Comparison of ENCODE assay signal across 19 cellular contexts in genomic region chr20:18027011-18027410, GRCh38. TPM values are rescaled to one million over a fixed set of nuclear protein-coding genes. Genes with fewer than 3 reads are reported as not detected.
"Had no signal": no experiment of that assay in that cellular context is flagged by ENCODE, and none has a peak within 500 bp of the region (broad histone marks: within the 10 kb centered on the region; RNA-seq: fewer than 3 reads in every experiment).

No MANE protein-coding gene starts in this region.

RNA-seq across cellular contexts. Expression of gene OVOL2, which starts 30.7 kb away (rescaled TPM):
- total RNA-seq: activated CD4-positive, alpha-beta memory T cell treated with anti-CD3 and anti-CD28 coated beads for 36 hours; activated CD4-positive, alpha-beta T cell treated with anti-CD3 and anti-CD28 coated beads for 36 hours; activated CD4-positive, alpha-beta T cell treated with anti-CD3 and anti-CD28 coated beads, Interleukin-2, amount 10 ng/mL, durations not matched to agents 24 days and 14 days; activated CD8-positive, alpha-beta memory T cell treated with anti-CD3 and anti-CD28 coated beads for 36 hours; activated CD8-positive, alpha-beta memory T cell treated with anti-CD3 and anti-CD28 coated beads, Interleukin-2, amount 10 ng/mL, durations not matched to agents 7 days and 5 days; activated CD8-positive, alpha-beta T cell treated with anti-CD3 and anti-CD28 coated beads, Interleukin-2, amount 10 ng/mL, durations not matched to agents 7 days and 5 days; activated naive CD4-positive, alpha-beta T cell treated with anti-CD3 and anti-CD28 coated beads for 36 hours; activated naive CD8-positive, alpha-beta T cell treated with anti-CD3 and anti-CD28 coated beads for 36 hours; activated T-helper 1 cell treated with anti-CD3 and anti-CD28 coated beads, Interleukin-12 subunit alpha, Interleukin-12 subunit beta, Interleukin-2, Interleukin-4 antibody, amounts not matched to agents 30 ng/mL and 10 ng/mL and 1 ng/mL, durations not matched to agents 14 hours and 24 hours and 36 hours; activated T-helper 2 cell treated with anti-CD3 and anti-CD28 coated beads, Interferon-gamma antibody, Interleukin-2, Interleukin-4, amounts not matched to agents 10 μg/mL and 5 μg/mL and 100 μg/mL, durations not matched to agents 14 hours and 24 hours and 36 hours; adrenal gland; aorta; chondrocyte; dermis microvascular lymphatic vessel endothelial cell; endothelial cell of umbilical vein; esophagus muscularis mucosa; glomerular endothelial cell; heart right ventricle; T-helper 1 cell treated with Interleukin-12 subunit alpha and Interleukin-12 subunit beta and Interleukin-4 antibody, amounts not matched to agents 30 ng/mL and 1 ng/mL, for 36 hours had no signal
- polyA plus RNA-seq: adrenal gland, endothelial cell of umbilical vein, heart right ventricle had no signal
